ENCODE assay signal across 13 cellular contexts in the genomic region with DNA sequence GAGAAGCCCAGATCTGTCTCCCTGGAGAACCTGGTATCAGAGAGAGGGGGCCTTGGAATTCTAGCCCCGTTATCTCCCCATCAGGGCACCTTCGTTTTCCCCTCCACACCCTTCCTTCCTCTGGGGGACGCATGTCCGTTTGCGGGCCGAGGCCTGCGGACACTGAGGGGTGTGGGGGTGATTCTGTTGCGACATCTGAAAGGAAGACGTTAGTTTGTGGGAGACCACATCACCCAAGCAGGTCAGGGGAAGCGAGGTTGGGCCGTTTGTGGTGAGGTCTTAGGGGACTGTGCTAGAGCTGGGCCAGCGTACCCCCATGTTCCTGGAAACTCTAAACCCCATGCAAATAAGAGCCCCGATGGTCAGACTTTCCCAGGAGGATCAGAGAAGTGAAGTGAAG.
DNase-seq lines count a peak whose midpoint lies in the region; ATAC-seq lines count a peak whose summit lies in the region.
"Had no signal": no experiment of that assay in that cellular context is flagged by ENCODE, and none has a peak within 500 bp of the region (broad histone marks: within the 10 kb centered on the region; RNA-seq: fewer than 3 reads in every experiment).

No MANE protein-coding gene starts in this region.

- peaks cover 42% of the 10 kb centered on the region for H3K4me1 Mint-ChIP-seq in memory B cell
- H3K4me1 Mint-ChIP-seq: neural crest cell had no signal

- peaks cover 3% of the 10 kb centered on the region for H3K9me3 Mint-ChIP-seq in memory B cell
- H3K9me3 Mint-ChIP-seq: neural crest cell had no signal

- peak overlapping the region; percentile 92 for H3K27ac Mint-ChIP-seq in memory B cell

- peak; percentile 100 for DNase-seq in CMK (ENCODE audit: low read depth)
- DNase-seq in SKM-1 treated with dmso at 0.1 percent for 144 hours (lab: John Stamatoyannopoulos, UW; ENCODE audit: unreplicated experiment): peak; percentile 87
- DNase-seq in memory B cell (ENCODE audit: low spot score in 2 of 2): no peak
- DNase-seq in NAMALWA (ENCODE audit: low spot score): no peak
- DNase-seq: GM23248, left ventricle myocardium superior, SHP77 treated with DMSO at 0.1 percent for 48 hours, sigmoid colon had no signal

- peak; percentile 30 for ATAC-seq in HG02678 (IDR thresholded peaks at IDR 0.05; ENCODE audit: unreplicated experiment)
- ATAC-seq in memory B cell (ENCODE audit: low read depth): no peak
- ATAC-seq in GM21381 (IDR thresholded peaks at IDR 0.05; ENCODE audit: unreplicated experiment): no peak
- ATAC-seq in activated CD4-positive, CD25-positive, alpha-beta regulatory T cell treated with anti-CD3 and anti-CD28 coated beads, Interleukin-2, amount 50 U/mL, for 24 hours: no peak
- no peak for ATAC-seq in HG03571 (IDR thresholded peaks at IDR 0.05; ENCODE audit: unreplicated experiment)
- ATAC-seq: left ventricle myocardium superior had no signal

- no peaks in the 10 kb centered on the region for H3K27me3 Mint-ChIP-seq in memory B cell

- H3K4me3 Mint-ChIP-seq in memory B cell: peak overlapping the region; percentile 39
- H3K4me3 Mint-ChIP-seq: neural crest cell had no signal

- peaks cover 7% of the 10 kb centered on the region for H3K36me3 Mint-ChIP-seq in memory B cell

Comparison
In these comparisons a context has a peak if more than half of its experiments do, and no peak if none do; other contexts are left out.
1. DNase-seq: peak in CMK (single experiment) and SKM-1 treated with dmso at 0.1 percent for 144 hours (single experiment); none in memory B cell (0 of 2) and NAMALWA (single experiment).